In the genomic region with DNA sequence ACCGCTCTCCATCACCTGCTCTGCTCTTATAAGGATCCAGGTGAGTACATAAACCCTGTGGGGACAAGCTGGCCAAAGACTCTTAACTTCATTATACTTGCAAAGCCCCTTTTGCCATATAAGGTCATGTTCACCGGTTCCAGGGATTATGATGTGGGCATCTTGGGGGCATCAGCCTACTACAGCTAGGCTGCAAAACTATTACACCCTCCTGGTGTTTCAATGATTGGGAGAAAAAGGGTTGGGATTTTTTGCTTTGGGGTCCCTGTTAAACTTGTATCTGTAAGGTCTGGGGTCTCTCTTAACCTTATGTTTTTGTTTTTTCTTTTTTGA, we compare ENCODE assay signal across 8 cellular contexts.
A peak's percentile ranks its signal among the peaks of the same experiment; 100 is the strongest.
DNase-seq lines count a peak whose midpoint lies in the region; ATAC-seq, FAIRE-seq and TF ChIP-seq lines count a peak whose summit lies in the region.
"Not testable (repeated sequence)": the region's sequence is repeated elsewhere in the genome, so short reads cannot be mapped to it uniquely, and the experiment has no call there.

No MANE protein-coding gene starts in this region.

- H3K23me2 ChIP-seq in H9 (ENCODE audit: insufficient read length, low read depth, low read length, poor library complexity, severe bottlenecking); H1 (ENCODE audit: low read depth, low read length): not testable (repeated sequence)

- H3K56ac ChIP-seq in H9 (ENCODE audit: insufficient read length, low read depth, low read length); IMR-90 (ENCODE audit: extremely low read depth, insufficient read depth, low read length); H1 (replicated peaks; ENCODE audit: insufficient read length, low read depth, low read length): not testable (repeated sequence)

- not testable (repeated sequence) for H2BK15ac ChIP-seq in H9 (ENCODE audit: low read depth, low read length); IMR-90 (ENCODE audit: low read depth, low read length); H1 (ENCODE audit: low read length); neuronal stem cell (ENCODE audit: low read length)

- H3K18ac ChIP-seq in H9 (ENCODE audit: insufficient read length, low read depth, low read length) = peak overlapping the region; percentile 85
- not testable (repeated sequence) for H3K18ac ChIP-seq in IMR-90 (ENCODE audit: low read depth, low read length); H1 (ENCODE audit: extremely low read depth, low read length); neuronal stem cell (ENCODE audit: low read length)

- not testable (repeated sequence) for H3K4ac ChIP-seq in H9 (ENCODE audit: low read depth, low read length); IMR-90 (ENCODE audit: low read depth, low read length); H1 (replicated peaks; ENCODE audit: insufficient read length, low read depth, low read length); neuronal stem cell (ENCODE audit: low read length)

- not testable (repeated sequence) for H3K9me3 ChIP-seq in H9 (ENCODE audit: control insufficient read depth, low read depth, low read length); IMR-90 (ENCODE audit: control insufficient read depth, insufficient read depth, low read length); T-helper 17 cell (ENCODE audit: control insufficient read depth, low read length, poor library complexity, severe bottlenecking); H1 (ENCODE audit: insufficient read depth in 2 of 2, low read depth in 1 of 2, low read length in 1 of 2); iPS-20b (ENCODE audit: insufficient read depth, low read depth, low read length); neuronal stem cell (replicated peaks in 1 of 2; ENCODE audit: control insufficient read depth in 2 of 2, insufficient read depth in 1 of 2, low read depth in 1 of 2, low read length in 2 of 2)

- TF ChIP-seq EP300 in H1 (IDR thresholded peaks at IDR 0.05; ENCODE audit: borderline replicate concordance in 1 of 2, low read depth in 2 of 2, low read length in 2 of 2) = not testable (repeated sequence)

- TF ChIP-seq RAD21 in IMR-90 (IDR thresholded peaks at IDR 0.05; ENCODE audit: low read length); H1 (IDR thresholded peaks at IDR 0.05 in 1 of 2, conservative IDR thresholded peaks at IDR 0.05 in 1 of 2; ENCODE audit: low read depth in 2 of 2, low read length in 2 of 2): not testable (repeated sequence)

- no CpG with 5 or more reads among the region's 2 CpGs for WGBS in H9 (ENCODE audit: extremely low coverage, insufficient read length, low lambda C conversion rate)
- no CpG with 5 or more reads among the region's 2 CpGs for WGBS in IMR-90 (ENCODE audit: extremely low coverage in 2 of 2, insufficient read length in 1 of 2), 2 experiments
- WGBS in H1 (ENCODE audit: extremely low coverage in 1 of 2, insufficient coverage in 1 of 2, insufficient read length in 1 of 2, insufficient replicate concordance in 2 of 2, low coverage in 1 of 2, low lambda C conversion rate in 2 of 2, missing lambda C conversion rate in 1 of 2), 2 experiments = 0% methylated on average over 1 of the region's 2 CpGs; no CpG with 5 or more reads in 1 of the 2 experiments
- no CpG with 5 or more reads among the region's 2 CpGs for WGBS in neuronal stem cell (ENCODE audit: extremely low coverage in 2 of 2, insufficient read length in 2 of 2, insufficient replicate concordance in 1 of 2), 2 donors

- H2BK120ac ChIP-seq in H9 (ENCODE audit: low read depth, low read length, poor library complexity, severe bottlenecking) = peak overlapping the region; percentile 94
- not testable (repeated sequence) for H2BK120ac ChIP-seq in IMR-90 (ENCODE audit: low read depth, low read length); H1 (replicated peaks; ENCODE audit: low read depth, low read length); neuronal stem cell (ENCODE audit: low read depth, low read length)

- TF ChIP-seq POLR2A in IMR-90 (IDR thresholded peaks at IDR 0.05; ENCODE audit: low read depth, low read length) = not testable (repeated sequence)
- TF ChIP-seq POLR2A in H1 (IDR thresholded peaks at IDR 0.05; ENCODE audit: control extremely low read depth in 1 of 2, low read depth in 2 of 2, low read length in 2 of 2) = 0 out of 3 replicates have a peak, but pooled peaks of 1 of the 2 experiments have one; percentile 51

- peak overlapping the region; percentile 89; the same call in 1 of the 2 replicates for H3K14ac ChIP-seq in H9 (ENCODE audit: insufficient read depth, low read length)
- not testable (repeated sequence) for H3K14ac ChIP-seq in IMR-90 (replicated peaks; ENCODE audit: low read depth, low read length); H1 (ENCODE audit: insufficient read length); neuronal stem cell (ENCODE audit: low read length)

- not testable (repeated sequence) for H3K79me1 ChIP-seq in H9 (ENCODE audit: insufficient read depth, low read depth, low read length, poor library complexity, severe bottlenecking); H1 (ENCODE audit: low read depth, low read length); neuronal stem cell (ENCODE audit: low read depth, low read length)
- H3K79me1 ChIP-seq in IMR-90 (ENCODE audit: low read depth in 1 of 2, low read length in 2 of 2) = peaks cover 8 to 23% of the 10 kb centered on the region in 2 experiments

- not testable (repeated sequence) for H3K36me3 ChIP-seq in ACC112 (ENCODE audit: insufficient read depth, low read length); IMR-90 (ENCODE audit: control insufficient read depth, insufficient read depth, low read length); H1 (ENCODE audit: control insufficient read depth in 2 of 4, insufficient read depth in 4 of 4, low read length in 3 of 4); iPS-20b (ENCODE audit: insufficient read depth, low read depth, low read length); neuronal stem cell (replicated peaks in 1 of 2; ENCODE audit: control insufficient read depth in 2 of 2, insufficient read depth in 2 of 2, low read length in 2 of 2)

- H4K20me1 ChIP-seq in H9 (ENCODE audit: control insufficient read depth, insufficient read depth, insufficient read length); IMR-90 (ENCODE audit: insufficient read depth, low read length); H1 (replicated peaks in 1 of 2; ENCODE audit: control insufficient read depth in 1 of 2, insufficient read depth in 2 of 2, low read length in 2 of 2): not testable (repeated sequence)

- H3K9me1 ChIP-seq in IMR-90 (ENCODE audit: insufficient read depth, low read length) = not testable (repeated sequence)

- H3K27ac Mint-ChIP-seq in H9 = peak overlapping the region; percentile 93 to 100 (median 98); a peak in 6 of 7 replicates
- H3K27ac Mint-ChIP-seq in T-helper 17 cell = peak overlapping the region; percentile 97
- H3K27ac Mint-ChIP-seq in activated T-cell treated with anti-CD3 and anti-CD28 coated beads, Interleukin-2, amount 50 U/mL, for 24 hours = peak overlapping the region; percentile 29

- H2BK12ac ChIP-seq in H9 (ENCODE audit: insufficient read length, low read depth, low read length); H1 (ENCODE audit: low read depth, low read length); neuronal stem cell (ENCODE audit: low read length): not testable (repeated sequence)

- H3K79me2 ChIP-seq in ACC112 (ENCODE audit: control insufficient read depth, insufficient read depth, low read length, unreplicated experiment); H9 (ENCODE audit: insufficient read depth, low read length); H1 (ENCODE audit: control insufficient read depth in 1 of 2, insufficient read depth in 2 of 2, low read length in 2 of 2): not testable (repeated sequence)

- not testable (repeated sequence) for H3K9ac ChIP-seq in H9 (ENCODE audit: extremely low read depth, insufficient read length, low read length); IMR-90 (ENCODE audit: low read depth, low read length); H1 (replicated peaks in 1 of 4; ENCODE audit: extremely low read depth in 1 of 4, low read depth in 3 of 4, low read length in 3 of 4); neuronal stem cell (ENCODE audit: low read depth, low read length, poor library complexity)
- H3K9ac ChIP-seq in iPS-20b (ENCODE audit: low read depth, low read length) = peak overlapping the region; percentile 77; the same call in 1 of the 2 replicates

- H3K4me3 Mint-ChIP-seq in H9 = peak overlapping the region; percentile 37 to 69; a peak in 4 of 5 replicates
- H3K4me3 Mint-ChIP-seq in T-helper 17 cell; activated T-cell treated with anti-CD3 and anti-CD28 coated beads, Interleukin-2, amount 50 U/mL, for 24 hours: not testable (repeated sequence)

- DNase-seq in H9; IMR-90; T-helper 17 cell; activated T-cell treated with anti-CD3 and anti-CD28 coated beads, Interleukin-2, amount 50 U/mL, for 24 hours; H1 (ENCODE audit: low read depth in 1 of 2, low spot score in 2 of 2); neuronal stem cell (ENCODE audit: low spot score): not testable (repeated sequence)

- not testable (repeated sequence) for H2AK9ac ChIP-seq in IMR-90 (replicated peaks; ENCODE audit: low read depth, low read length, poor library complexity)

- H3K4me1 Mint-ChIP-seq in H9 = peaks cover 30 to 37% of the 10 kb centered on the region in 2 experiments
- peaks cover 10% of the 10 kb centered on the region for H3K4me1 Mint-ChIP-seq in T-helper 17 cell
- peaks cover 37% of the 10 kb centered on the region for H3K4me1 Mint-ChIP-seq in activated T-cell treated with anti-CD3 and anti-CD28 coated beads, Interleukin-2, amount 50 U/mL, for 24 hours (ENCODE audit: low read depth)

- not testable (repeated sequence) for H3K27me3 Mint-ChIP-seq in H9 (ENCODE audit: low read depth); T-helper 17 cell; activated T-cell treated with anti-CD3 and anti-CD28 coated beads, Interleukin-2, amount 50 U/mL, for 24 hours

- ATAC-seq in IMR-90 (ENCODE audit: low read depth); T-helper 17 cell: not testable (repeated sequence)

- H2AK5ac ChIP-seq in H9 (ENCODE audit: insufficient read length, low read length); IMR-90 (ENCODE audit: low read depth, low read length); H1 (ENCODE audit: low read depth, low read length); neuronal stem cell (ENCODE audit: low read depth, low read length): not testable (repeated sequence)

- H3K4me2 ChIP-seq in H9 (ENCODE audit: insufficient read depth, insufficient read length, low read length) (peak overlapping the region; percentile 24), H1 (ENCODE audit: insufficient read depth in 1 of 2, low read depth in 2 of 2, low read length in 2 of 2) (peak overlapping the region; percentile 59 to 81; a peak in 2 of 4 replicates)
- H3K4me2 ChIP-seq in IMR-90 (ENCODE audit: low read depth, low read length); neuronal stem cell (ENCODE audit: insufficient read depth, low read length, poor library complexity, severe bottlenecking): not testable (repeated sequence)

- not testable (repeated sequence) for H4K91ac ChIP-seq in H9 (ENCODE audit: insufficient read length, low read depth, low read length); IMR-90 (ENCODE audit: insufficient read depth, low read depth, low read length); H1 (replicated peaks; ENCODE audit: insufficient read length, low read length); neuronal stem cell (ENCODE audit: low read depth, low read length, poor library complexity)

- in situ Hi-C loops in IMR-90 (cut with MboI; ENCODE audit: low sequenced_read_pairs) = not testable (repeated sequence)

- not testable (repeated sequence) for H2BK20ac ChIP-seq in H9 (ENCODE audit: low read depth, low read length, poor library complexity, severe bottlenecking); IMR-90 (ENCODE audit: low read depth, low read length); H1 (ENCODE audit: low read length)

- H3K4me3 ChIP-seq in ACC112 (ENCODE audit: low read depth, low read length); IMR-90 (ENCODE audit: insufficient read depth, low read depth, low read length); iPS-20b (ENCODE audit: low read length); neuronal stem cell (ENCODE audit: low read length in 2 of 2): not testable (repeated sequence)
- H3K4me3 ChIP-seq in H1 (ENCODE audit: extremely low read depth in 1 of 4, insufficient read depth in 2 of 4, low read depth in 3 of 4, low read length in 4 of 4) = peak overlapping the region in 1 of 4 experiments; percentile 43; a peak in 1 of 8 replicates

- peak overlapping the region; percentile 84 for H3K27ac ChIP-seq in ACC112 (ENCODE audit: low read depth, low read length)
- H3K27ac ChIP-seq in H9 (ENCODE audit: insufficient read length, low read depth, low read length) = peak overlapping the region; percentile 74
- peak overlapping the region; percentile 64; the same call in 1 of the 2 replicates for H3K27ac ChIP-seq in IMR-90 (ENCODE audit: insufficient read depth, low read length)
- peak overlapping the region; percentile 43; the same call in 1 of the 2 replicates for H3K27ac ChIP-seq in H1 (ENCODE audit: low read depth, low read length)
- not testable (repeated sequence) for H3K27ac ChIP-seq in iPS-20b (ENCODE audit: low read length); neuronal stem cell (replicated peaks; ENCODE audit: low read length)

- not testable (repeated sequence) for BruUV-seq in IMR-90 (replicated peaks; lab: Mats Ljungman, UMichigan)

- peaks cover 25% of the 10 kb centered on the region for H3K4me1 ChIP-seq in ACC112 (ENCODE audit: control insufficient read depth, insufficient read depth, low read length, unreplicated experiment)
- H3K4me1 ChIP-seq in H9 (ENCODE audit: insufficient read depth, low read length); IMR-90 (ENCODE audit: control insufficient read depth, insufficient read depth, low read length); iPS-20b (ENCODE audit: insufficient read depth, low read length); neuronal stem cell (ENCODE audit: control insufficient read depth in 2 of 2, insufficient read depth in 1 of 2, low read depth in 1 of 2, low read length in 2 of 2): not testable (repeated sequence)
- peaks cover 2 to 26% (median 11%) of the 10 kb centered on the region in 4 experiments; a peak in 6 of 7 replicates for H3K4me1 ChIP-seq in H1 (replicated peaks in 1 of 4; ENCODE audit: control insufficient read depth in 3 of 4, insufficient read depth in 4 of 4, low read length in 3 of 4)

- not testable (repeated sequence) for H3K36me3 Mint-ChIP-seq in H9 (ENCODE audit: insufficient read depth in 1 of 3, low read depth in 3 of 3); T-helper 17 cell (ENCODE audit: low read depth)
- H3K36me3 Mint-ChIP-seq in activated T-cell treated with anti-CD3 and anti-CD28 coated beads, Interleukin-2, amount 50 U/mL, for 24 hours (ENCODE audit: low read depth) = peaks cover 14% of the 10 kb centered on the region

- H4K5ac ChIP-seq in H9 (ENCODE audit: insufficient read length, low read depth, low read length); IMR-90 (ENCODE audit: low read depth, low read length): not testable (repeated sequence)
- H4K5ac ChIP-seq in H1 (ENCODE audit: insufficient read length, low read depth, low read length) = peak overlapping the region; percentile 52

- not testable (repeated sequence) for H4K8ac ChIP-seq in H9 (replicated peaks; ENCODE audit: insufficient read length, low read depth, low read length); IMR-90 (ENCODE audit: low read depth in 2 of 2, low read length in 2 of 2); H1 (ENCODE audit: extremely low read depth, insufficient read depth, low read length); neuronal stem cell (ENCODE audit: low read depth, low read length)

- TF ChIP-seq CTCF in H9 (conservative IDR thresholded peaks at IDR 0.05); IMR-90 (conservative IDR thresholded peaks at IDR 0.05; ENCODE audit: low read depth, low read length); H1 (IDR thresholded peaks at IDR 0.05; ENCODE audit: control extremely low read depth in 1 of 3, insufficient read depth in 1 of 3, low read depth in 1 of 3, low read length in 3 of 3): not testable (repeated sequence)

- not testable (repeated sequence) for H3K9me3 Mint-ChIP-seq in H9; activated T-cell treated with anti-CD3 and anti-CD28 coated beads, Interleukin-2, amount 50 U/mL, for 24 hours

- not testable (repeated sequence) for H3K27me3 ChIP-seq in ACC112 (ENCODE audit: insufficient read depth, low read length); H9 (ENCODE audit: insufficient read depth, low read length); IMR-90 (ENCODE audit: control insufficient read depth, insufficient read depth, low read length); H1 (replicated peaks in 1 of 4; ENCODE audit: control insufficient read depth in 3 of 4, extremely low read depth in 1 of 4, insufficient read depth in 3 of 4, low read length in 3 of 4); iPS-20b (ENCODE audit: insufficient read depth, low read length); neuronal stem cell (ENCODE audit: control insufficient read depth in 3 of 3, insufficient read depth in 3 of 3, low read depth in 1 of 3, low read length in 3 of 3)

- dilution Hi-C loops in IMR-90 (cut with HindIII; ENCODE audit: low sequenced_read_pairs, unreplicated experiment) = not testable (repeated sequence)

- H2BK5ac ChIP-seq in H9 (ENCODE audit: insufficient read length, low read length); neuronal stem cell (ENCODE audit: low read length): not testable (repeated sequence)
- peak overlapping the region; percentile 85 for H2BK5ac ChIP-seq in IMR-90 (ENCODE audit: low read depth, low read length, poor library complexity, severe bottlenecking)
- 0 out of 2 replicates have a peak overlapping the region, but pooled peaks have one; percentile 66 for H2BK5ac ChIP-seq in H1 (ENCODE audit: low read depth, low read length)

- not testable (repeated sequence) for H3T11ph ChIP-seq in H9 (ENCODE audit: low read length)

- H3K23ac ChIP-seq in H9 (ENCODE audit: insufficient read length, low read depth, low read length); IMR-90 (ENCODE audit: low read depth, low read length); H1 (ENCODE audit: insufficient read length); neuronal stem cell (ENCODE audit: low read depth, low read length, poor library complexity): not testable (repeated sequence)

- intact Hi-C loops in IMR-90 (cut with micrococcal nuclease) = not testable (repeated sequence)

- not testable (repeated sequence) for FAIRE-seq in H1 (lab: Jason Lieb, UNC)

- CTCF ChIA-PET in IMR-90 (lab: Yijun Ruan, JAX) = not testable (repeated sequence)
- CTCF ChIA-PET in H1 (lab: Charles Lee; ENCODE audit: partially characterized antibody) = interaction anchor here (1.7 kb wide), 1 partner anchor 58 kb away, joined by 4 read pairs; no protein-coding TSS in a partner anchor

- H2AFZ ChIP-seq in ACC112 (ENCODE audit: low read length, unreplicated experiment); H9 (ENCODE audit: low read length); IMR-90 (replicated peaks; ENCODE audit: low read length, poor library complexity); H1 (ENCODE audit: low read length): not testable (repeated sequence)
- peak overlapping the region; percentile 35 for H2AFZ ChIP-seq in neuronal stem cell (ENCODE audit: low read length)

- POLR2A ChIA-PET in IMR-90 (lab: Charles Lee; ENCODE audit: unreplicated experiment) = not testable (repeated sequence)
- POLR2A ChIA-PET in H1 (lab: Charles Lee; ENCODE audit: partially characterized antibody) = interaction anchor here (0.7 to 1.4 kb wide), 6 partner anchors 13 to 171 kb away, joined by 3 to 6 read pairs (median 4); no protein-coding TSS in a partner anchor

Comparison
In these comparisons a context has a peak if more than half of its experiments do, and no peak if none do; other contexts are left out.
1. H3K27ac Mint-ChIP-seq: peak in every context shown above with its lines; median percentile 98 in H9; 97 in T-helper 17 cell; 29 in activated T-cell treated with anti-CD3 and anti-CD28 coated beads, Interleukin-2, amount 50 U/mL, for 24 hours.